8 cellular contexts compared by ENCODE assay signal in the genomic region with DNA sequence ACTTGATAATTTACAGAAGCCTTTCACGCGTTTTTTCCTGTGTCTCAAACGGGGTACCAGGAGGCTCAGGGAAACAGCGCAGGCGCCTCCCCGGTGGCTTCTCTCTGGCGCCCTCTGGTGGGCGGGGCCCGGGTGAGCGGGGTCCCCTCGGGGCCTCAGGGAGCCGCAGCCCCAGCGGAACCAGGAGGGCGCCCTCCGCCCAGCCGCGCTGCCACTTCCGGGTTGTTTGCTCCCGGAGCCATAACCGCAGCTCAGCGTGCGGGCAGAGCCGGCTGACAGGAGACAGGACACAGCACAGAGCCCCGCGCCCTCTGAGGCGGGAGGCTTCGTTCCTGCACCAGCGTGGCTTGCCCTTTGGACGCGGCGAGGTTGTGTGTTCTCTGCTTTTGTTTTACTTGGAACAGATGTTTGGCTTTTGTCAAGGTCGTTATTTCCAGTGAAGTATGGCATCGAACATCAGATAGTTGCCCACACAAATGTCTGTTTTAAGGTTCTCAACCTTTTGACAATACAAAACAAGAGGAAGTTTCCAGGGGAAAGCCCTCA. TPM values are rescaled to one million over a fixed set of nuclear protein-coding genes. Genes with fewer than 3 reads are reported as not detected.
DNase-seq lines count a peak whose midpoint lies in the region; ATAC-seq lines count a peak whose summit lies in the region.

No MANE protein-coding gene starts in this region.

- no peak overlapping the region for H3K27ac ChIP-seq in urinary bladder (ENCODE audit: low read depth)

- peak overlapping the region; percentile 27 for H3K4me3 ChIP-seq in urinary bladder (ENCODE audit: low read depth, low read length)

- peak; percentile 95 for ATAC-seq in GM19452 (IDR thresholded peaks at IDR 0.05; ENCODE audit: unreplicated experiment)

- DNase-seq in D341Med (ENCODE audit: low spot score) (peak; percentile 57), HK-2 (ENCODE audit: unreplicated experiment) (peak; percentile 93), SHP77 treated with DMSO at 0.1 percent for 48 hours (lab: John Stamatoyannopoulos, UW) (peak; percentile 53), activated gamma-delta T cell treated with Interleukin-2 at 50 U/mL for 16 hours (peak; percentile 92), glomerular visceral epithelial cell (ENCODE audit: extremely low spot score) (peak; percentile 70), pulmonary artery endothelial cell (ENCODE audit: low read depth, low spot score) (peak; percentile 3)

- WGBS in urinary bladder = 5% methylated on average over 33 of the region's 33 CpGs

- H3K4me1 ChIP-seq in urinary bladder (ENCODE audit: insufficient read depth) = no peaks in the 10 kb centered on the region

- no peaks in the 10 kb centered on the region for H3K36me3 ChIP-seq in urinary bladder (ENCODE audit: insufficient read depth)

RNA-seq across cellular contexts. Expression of a gene that starts 6.9 kb away (rescaled TPM):
- 0.13 TPM in 1 of 2 replicates, not detected in the other for total RNA-seq in pulmonary artery endothelial cell
- 1.1 TPM for total RNA-seq in urinary bladder
- 3.6 TPM for polyA plus RNA-seq in urinary bladder

RNA-seq across cellular contexts. Expression of a gene that starts 45.1 kb away (rescaled TPM):
- total RNA-seq in pulmonary artery endothelial cell = 0.21 TPM in 1 of 2 replicates, not detected in the other
- not detected for total RNA-seq in urinary bladder
- polyA plus RNA-seq in urinary bladder = not detected

Comparison
In these comparisons a context has a peak if more than half of its experiments do, and no peak if none do; other contexts are left out.
1. DNase-seq: peak in every context shown above with its lines; median percentile 93 in HK-2; 92 in activated gamma-delta T cell treated with Interleukin-2 at 50 U/mL for 16 hours; 70 in glomerular visceral epithelial cell; 57 in D341Med; 53 in SHP77 treated with DMSO at 0.1 percent for 48 hours; 3 in pulmonary artery endothelial cell.